In genomic region chr1:10782491-10783244, GRCh38 we compare ENCODE assay signal across 22 cellular contexts.
"Had no signal": no experiment of that assay in that cellular context is flagged by ENCODE, and none has a peak within 500 bp of the region (broad histone marks: within the 10 kb centered on the region; RNA-seq: fewer than 3 reads in every experiment).

No MANE protein-coding gene starts in this region.

- H3K9me3 Mint-ChIP-seq: activated naive CD8-positive, alpha-beta T cell treated with anti-CD3 and anti-CD28 coated beads for 36 hours; effector memory CD8-positive, alpha-beta T cell; immature natural killer cell; natural killer cell treated with Interleukin-12 subunit alpha and Interleukin-12 subunit beta and Interleukin-15 and Interleukin-18, amount 100 ng/mL, for 72 hours; T-helper 1 cell treated with Interleukin-12 subunit alpha and Interleukin-12 subunit beta and Interleukin-4 antibody, amounts not matched to agents 30 μg/mL and 1 μg/mL, for 36 hours; WTC11 had no signal

- H3K27ac ChIP-seq: cardiac muscle cell, hepatocyte, left ventricle myocardium inferior, tibial artery had no signal

- H3K27me3 ChIP-seq: cardiac muscle cell had no signal

- H3K36me3 Mint-ChIP-seq: activated naive CD8-positive, alpha-beta T cell treated with anti-CD3 and anti-CD28 coated beads for 36 hours; immature natural killer cell; natural killer cell treated with Interleukin-12 subunit alpha and Interleukin-12 subunit beta and Interleukin-15 and Interleukin-18, amount 100 ng/mL, for 72 hours; WTC11 had no signal

- H3K4me1 Mint-ChIP-seq: activated naive CD8-positive, alpha-beta T cell treated with anti-CD3 and anti-CD28 coated beads for 36 hours; immature natural killer cell had no signal

- H3K27ac Mint-ChIP-seq: activated naive CD8-positive, alpha-beta T cell treated with anti-CD3 and anti-CD28 coated beads for 36 hours; effector memory CD8-positive, alpha-beta T cell; immature natural killer cell; natural killer cell treated with Interleukin-12 subunit alpha and Interleukin-12 subunit beta and Interleukin-15 and Interleukin-18, amount 100 ng/mL, for 72 hours; T-helper 1 cell treated with Interleukin-12 subunit alpha and Interleukin-12 subunit beta and Interleukin-4 antibody, amounts not matched to agents 30 μg/mL and 1 μg/mL, for 36 hours; WTC11 had no signal

- DNase-seq: activated naive CD4-positive, alpha-beta T cell treated with Interleukin-2 at 50 U/mL for 16 hours; activated naive CD8-positive, alpha-beta T cell treated with anti-CD3 and anti-CD28 coated beads for 36 hours; activated T-cell treated with anti-CD3 and anti-CD28 coated beads, Interleukin-2, amount 50 U/mL, for 1 hour; amniotic stem cell; effector memory CD8-positive, alpha-beta T cell; foreskin melanocyte; glutamatergic neuron; immature natural killer cell; kidney glomerular epithelial cell; left ventricle myocardium inferior; mammary epithelial cell; midbrain; stimulated activated CD4-positive, alpha-beta T cell treated with anti-CD3 and anti-CD28 coated beads, Interleukin-4, amount 100 ng/mL, for 4 hours; stimulated activated naive CD8-positive, alpha-beta T cell treated with anti-CD3 and anti-CD28 coated beads, Interleukin-15, Interleukin-2, amounts not matched to agents 100 U/mL and 50 U/mL, for 24 hours; T1000; tibial artery had no signal

- H3K36me3 ChIP-seq: cardiac muscle cell, left ventricle myocardium inferior, tibial artery had no signal

- H3K4me3 Mint-ChIP-seq: activated naive CD8-positive, alpha-beta T cell treated with anti-CD3 and anti-CD28 coated beads for 36 hours; effector memory CD8-positive, alpha-beta T cell; immature natural killer cell; natural killer cell treated with Interleukin-12 subunit alpha and Interleukin-12 subunit beta and Interleukin-15 and Interleukin-18, amount 100 ng/mL, for 72 hours; T-helper 1 cell treated with Interleukin-12 subunit alpha and Interleukin-12 subunit beta and Interleukin-4 antibody, amounts not matched to agents 30 μg/mL and 1 μg/mL, for 36 hours; WTC11 had no signal

- ATAC-seq: effector memory CD8-positive, alpha-beta T cell; esophagus mucosa; natural killer cell treated with Interleukin-12 subunit alpha and Interleukin-12 subunit beta and Interleukin-15 and Interleukin-18, amount 100 ng/mL, for 72 hours; stimulated activated naive CD8-positive, alpha-beta T cell treated with anti-CD3 and anti-CD28 coated beads, Interleukin-15, Interleukin-2, amounts not matched to agents 100 U/mL and 50 U/mL, for 24 hours; WTC11 had no signal

- H3K9me3 ChIP-seq: left ventricle myocardium inferior, tibial artery had no signal

- H3K4me3 ChIP-seq: cardiac muscle cell, hepatocyte, left ventricle myocardium inferior, tibial artery had no signal
